In the genomic region with DNA sequence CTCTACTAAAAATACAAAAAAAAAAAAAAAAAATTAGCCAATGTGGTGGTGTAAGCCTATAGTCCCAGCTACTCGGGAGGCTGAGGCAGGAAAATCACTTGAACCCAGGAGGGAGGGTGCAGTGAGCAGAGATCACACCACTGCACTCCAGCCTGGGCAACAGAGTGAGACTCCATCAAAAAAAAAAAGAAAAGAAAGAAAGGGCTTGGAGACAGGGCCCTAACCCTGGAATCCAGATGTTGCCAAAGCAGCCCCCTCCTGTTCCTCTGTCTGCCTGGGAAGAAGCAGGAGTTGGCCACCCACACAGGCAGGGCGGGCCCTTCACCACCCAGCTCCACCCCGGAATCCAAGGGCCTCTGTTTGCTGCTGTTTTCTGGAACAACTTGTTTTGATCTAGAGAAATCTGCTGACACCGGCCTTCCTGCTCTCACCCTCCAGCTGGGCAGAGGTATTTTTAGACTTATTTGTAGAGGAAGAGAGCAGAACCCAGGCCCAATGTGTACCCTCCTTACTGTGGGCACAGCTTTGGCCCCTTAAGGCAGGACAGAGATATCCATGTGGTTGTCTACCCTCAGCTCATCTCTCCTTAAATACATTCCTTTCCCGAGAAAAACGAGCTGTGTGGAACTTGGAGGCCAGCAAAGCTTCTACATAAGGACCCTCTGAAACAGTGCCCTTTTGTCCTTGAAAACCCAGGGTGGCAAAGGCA, we compare ENCODE assay signal across 8 cellular contexts. TPM values are rescaled to one million over a fixed set of nuclear protein-coding genes. Genes with fewer than 3 reads are reported as not detected.
DNase-seq lines count a peak whose midpoint lies in the region; ATAC-seq and TF ChIP-seq lines count a peak whose summit lies in the region.

No MANE protein-coding gene starts in this region.

- H3K4me1 ChIP-seq in esophagus muscularis mucosa: peaks cover 52 to 66% (median 65%) of the 10 kb centered on the region in 4 donors
- H3K4me1 ChIP-seq in thymus (ENCODE audit: control insufficient read depth, insufficient read depth, low read length): peaks cover 45% of the 10 kb centered on the region

- H3K27me3 ChIP-seq in esophagus muscularis mucosa (no peaks in the 10 kb centered on the region), thymus (ENCODE audit: control insufficient read depth, insufficient read depth) (no peaks in the 10 kb centered on the region)

- peak overlapping the region; percentile 71 to 81 (median 74) for H3K4me3 ChIP-seq in esophagus muscularis mucosa
- peak overlapping the region; percentile 49 for H3K4me3 ChIP-seq in thymus (ENCODE audit: low read length)

- TF ChIP-seq EP300 in esophagus muscularis mucosa (IDR thresholded peaks at IDR 0.05): peak; percentile 79

- TF ChIP-seq POLR2A in GM18951 (IDR thresholded peaks at IDR 0.05; ENCODE audit: extremely low read depth, insufficient read depth, insufficient read length) (peak; percentile 62), esophagus muscularis mucosa (IDR thresholded peaks at IDR 0.05; ENCODE audit: low read depth) (peak; percentile 34)

- DNase-seq in ACHN: peak; percentile 82
- peak; percentile 80 for DNase-seq in NCI-H774 (lab: John Stamatoyannopoulos, UW)
- DNase-seq in activated T-cell treated with anti-CD3 and anti-CD28 coated beads, Interleukin-2, amount 50 U/mL, for 48 hours: peak; percentile 79 to 83
- DNase-seq in esophagus muscularis mucosa (ENCODE audit: extremely low spot score): peak; percentile 99
- peak; percentile 97 for DNase-seq in myocyte (ENCODE audit: low read depth)

- intact Hi-C loops in esophagus muscularis mucosa (cut with DNase I): loop anchor here (2.0 to 10.0 kb wide), 3 partner anchors 38 to 59 kb away; partner anchors contain the start of gene SLC25A45

- peaks cover 0 to 18% (median 5%) of the 10 kb centered on the region in 4 donors for H3K36me3 ChIP-seq in esophagus muscularis mucosa
- peaks cover 4% of the 10 kb centered on the region for H3K36me3 ChIP-seq in thymus (ENCODE audit: control insufficient read depth, insufficient read depth)

- ATAC-seq in GM19351 (IDR thresholded peaks at IDR 0.05; ENCODE audit: unreplicated experiment): no peak

- no peaks in the 10 kb centered on the region for H3K9me3 ChIP-seq in esophagus muscularis mucosa
- H3K9me3 ChIP-seq in thymus (ENCODE audit: control insufficient read depth): peaks cover 2% of the 10 kb centered on the region

- H3K27ac ChIP-seq in esophagus muscularis mucosa (replicated peaks in 1 of 4) (peak overlapping the region; percentile 97 to 99 (median 99)), thymus (ENCODE audit: low read depth) (peak overlapping the region; percentile 98)

- no peak for TF ChIP-seq CTCF in esophagus muscularis mucosa (IDR thresholded peaks at IDR 0.05)

- 3% methylated on average over 6 of the region's 6 CpGs for WGBS in esophagus muscularis mucosa
- 5% methylated on average over 6 of the region's 6 CpGs for WGBS in thymus

- in situ Hi-C loops in ACHN (cut with HindIII; ENCODE audit: low pct_ligation_motif_present, low pct_unique_long_range_greater_than_20kb, low sequenced_read_pairs): loop anchor here (10.0 kb wide), 1 partner anchor 75 kb away; the partner anchor contains the start of gene MALAT1
- in situ Hi-C loops in GM18951 (cut with MboI; ENCODE audit: low sequenced_read_pairs, unreplicated experiment): loop anchor here (5.0 kb wide), 1 partner anchor 82 kb away; no protein-coding TSS in a partner anchor

RNA-seq across cellular contexts. Expression of gene NEAT1, which starts 2.7 kb away (rescaled TPM):
- total RNA-seq in esophagus muscularis mucosa: 100 to 1,000 TPM in 2 of 4 donors, 10 to 100 TPM in 2; 42.8 to 181 (median 96.0) TPM
- 109 and 172 TPM in 2 replicates for total RNA-seq in myocyte
- polyA plus RNA-seq in myocyte (2012): 542 TPM
- 3,325 TPM for polyA plus RNA-seq in thymus

RNA-seq across cellular contexts. Expression of gene FRMD8, which starts 33.5 kb away (rescaled TPM):
- total RNA-seq in esophagus muscularis mucosa (10 to 100 TPM; 30.4 to 37.3 (median 34.7) TPM), myocyte (36.2 and 49.1 TPM in 2 replicates)
- 18.2 TPM for polyA plus RNA-seq in myocyte (2012)
- 21.4 TPM for polyA plus RNA-seq in thymus

RNA-seq across cellular contexts. Expression of gene SLC25A45, which starts 37.5 kb away (rescaled TPM):
- 10 to 100 TPM in 1 of 4 donors, 1 to 10 TPM in 3; 4.6 to 11.3 (median 5.9) TPM for total RNA-seq in esophagus muscularis mucosa
- total RNA-seq in myocyte: 2.9 and 4.6 TPM in 2 replicates
- polyA plus RNA-seq in myocyte (2012): 5.7 TPM
- polyA plus RNA-seq in thymus: 35.3 TPM
